8 cellular contexts compared by ENCODE assay signal in genomic region chr15:64381000-64381751, GRCh38. TPM values are rescaled to one million over a fixed set of nuclear protein-coding genes. Genes with fewer than 3 reads are reported as not detected.
DNase-seq lines count a peak whose midpoint lies in the region; ATAC-seq and TF ChIP-seq lines count a peak whose summit lies in the region.

Gene PCLAF (minus strand): TSS chr15:64381441. CDS start chr15:64381371, 70 bp downstream.

- intact Hi-C loops in PC-3 (cut with micrococcal nuclease), result no loop called here

- H3K4me1 ChIP-seq in PC-3 (ENCODE audit: insufficient read depth, low read length), result no peaks in the 10 kb centered on the region; the same call in 1 of the 2 replicates

- no peaks in the 10 kb centered on the region for H3F3A ChIP-seq in PC-3 (ENCODE audit: low read length, unreplicated experiment)

- POLR2A ChIA-PET in PC-3 (lab: Charles Lee; ENCODE audit: unreplicated experiment), result no interaction called here

- ATAC-seq in GM21717 (IDR thresholded peaks at IDR 0.05; ENCODE audit: unreplicated experiment) (peak; percentile 90), PC-3 (peak; percentile 99)

- peak within 1 kb of the TSS; percentile 88 for H3K9ac ChIP-seq in PC-3 (ENCODE audit: low read length)

- peak within 1 kb of the TSS; percentile 95 for H3K4me3 ChIP-seq in Jurkat, Clone E6-1 (ENCODE audit: low read length)
- H3K4me3 ChIP-seq in PC-3 (ENCODE audit: low read length), result peak within 1 kb of the TSS; percentile 88
- H3K4me3 ChIP-seq in epithelial cell of proximal tubule (ENCODE audit: low read depth, low read length), result peak within 1 kb of the TSS; percentile 67

- no peaks in the 10 kb centered on the region for H3K36me3 ChIP-seq in PC-3 (ENCODE audit: low read depth, low read length)

- TF ChIP-seq CTCF in PC-3 (conservative IDR thresholded peaks at IDR 0.05; ENCODE audit: low read depth, low read length), result no peak
- TF ChIP-seq CTCF in epithelial cell of proximal tubule (conservative IDR thresholded peaks at IDR 0.05; ENCODE audit: low read depth, low read length), result no peak

- H3K9me3 ChIP-seq in PC-3 (ENCODE audit: low read length), result no peaks in the 10 kb centered on the region

- H2AFZ ChIP-seq in PC-3 (ENCODE audit: low read length), result peak within 1 kb of the TSS; percentile 92

- TSS peak; percentile 70 for BruUV-seq in PC-3 (replicated peaks; lab: Mats Ljungman, UMichigan)

- peak; percentile 79 for DNase-seq in DMS53 treated with DMSO at 0.1 percent for 48 hours (lab: John Stamatoyannopoulos, UW; ENCODE audit: unreplicated experiment)
- peak; percentile 98 for DNase-seq in Jurkat, Clone E6-1 (ENCODE audit: low read depth, low spot score)
- peak; percentile 93 for DNase-seq in PC-3
- peak; percentile 84 for DNase-seq in activated T-cell treated with anti-CD3 and anti-CD28 coated beads for 4 hours
- DNase-seq in epithelial cell of proximal tubule (ENCODE audit: low read depth), result peak; percentile 53
- peak; percentile 94 for DNase-seq in mucosa of gallbladder (ENCODE audit: low spot score)
- peak; percentile 93 for DNase-seq in stimulated activated CD8-positive, alpha-beta memory T cell treated with anti-CD3 and anti-CD28 coated beads, Interleukin-4, amount 100 ng/mL, for 24 hours (ENCODE audit: low read depth)

- H3K9me2 ChIP-seq in PC-3 (replicated peaks; ENCODE audit: low read length), result no peaks in the 10 kb centered on the region

- peaks cover 31% of the 10 kb centered on the region for H3K79me2 ChIP-seq in PC-3 (ENCODE audit: low read length)

- CTCF ChIA-PET in PC-3 (lab: Charles Lee), result no interaction called here

- H4K20me1 ChIP-seq in PC-3 (ENCODE audit: low read length), result no peaks in the 10 kb centered on the region

- no peaks in the 10 kb centered on the region for H3K27me3 ChIP-seq in PC-3 (ENCODE audit: low read length)

- peak within 1 kb of the TSS; percentile 96 for H3K4me2 ChIP-seq in PC-3 (ENCODE audit: low read length)

- no peak within 1 kb of the TSS for H3K27ac ChIP-seq in PC-3 (ENCODE audit: low read length)

RNA-seq across cellular contexts. Expression of gene PCLAF, which starts in this region (rescaled TPM):
- polyA plus RNA-seq in Jurkat, Clone E6-1 (2012; ENCODE audit: insufficient read depth, insufficient read length), result 293 TPM
- total RNA-seq in PC-3 (2014; rRNA removed), result 34.7 and 52.4 TPM in 2 replicates
- 65.5 and 107 TPM in 2 replicates for total RNA-seq in epithelial cell of proximal tubule
- total RNA-seq in mucosa of gallbladder, result 3.0 TPM
